14 cellular contexts compared by ENCODE assay signal in genomic region chr5:175821790-175822211, GRCh38. TPM values are rescaled to one million over a fixed set of nuclear protein-coding genes. Genes with fewer than 3 reads are reported as not detected.
DNase-seq lines count a peak whose midpoint lies in the region; ATAC-seq and TF ChIP-seq lines count a peak whose summit lies in the region.
"Had no signal": no experiment of that assay in that cellular context is flagged by ENCODE, and none has a peak within 500 bp of the region (broad histone marks: within the 10 kb centered on the region; RNA-seq: fewer than 3 reads in every experiment).

No MANE protein-coding gene starts in this region.

- H3K27ac Mint-ChIP-seq in activated T-cell treated with anti-CD3 and anti-CD28 coated beads, Interleukin-2, amount 50 U/mL, for 24 hours = peak overlapping the region; percentile 91
- H3K27ac Mint-ChIP-seq in T-helper 1 cell treated with Interleukin-12 subunit alpha and Interleukin-12 subunit beta and Interleukin-4 antibody, amounts not matched to agents 30 μg/mL and 1 μg/mL, for 36 hours = peak overlapping the region; percentile 9

- H3K4me3 ChIP-seq in ascending aorta = no peak overlapping the region

- peaks cover 19% of the 10 kb centered on the region for H3K4me1 Mint-ChIP-seq in activated T-cell treated with anti-CD3 and anti-CD28 coated beads, Interleukin-2, amount 50 U/mL, for 24 hours (ENCODE audit: low read depth)
- H3K4me1 Mint-ChIP-seq in T-helper 1 cell treated with Interleukin-12 subunit alpha and Interleukin-12 subunit beta and Interleukin-4 antibody, amounts not matched to agents 30 μg/mL and 1 μg/mL, for 36 hours (ENCODE audit: low read depth) = peaks cover 6% of the 10 kb centered on the region

- no peaks in the 10 kb centered on the region for H3K9me3 ChIP-seq in ascending aorta

- H3K36me3 Mint-ChIP-seq in activated T-cell treated with anti-CD3 and anti-CD28 coated beads, Interleukin-2, amount 50 U/mL, for 24 hours (ENCODE audit: low read depth) = no peaks in the 10 kb centered on the region
- H3K36me3 Mint-ChIP-seq in T-helper 1 cell treated with Interleukin-12 subunit alpha and Interleukin-12 subunit beta and Interleukin-4 antibody, amounts not matched to agents 30 μg/mL and 1 μg/mL, for 36 hours (ENCODE audit: low read depth) = no peaks in the 10 kb centered on the region

- DNase-seq in activated T-cell treated with anti-CD3 and anti-CD28 coated beads, Interleukin-2, amount 50 U/mL, for 24 hours = peak; percentile 37
- DNase-seq in activated T-cell treated with anti-CD3 and anti-CD28 coated beads for 4 hours (no peak), left cardiac atrium (no peak), germinal center (ENCODE audit: low spot score) (no peak), ascending aorta (ENCODE audit: low spot score in 2 of 2) (no peak)
- DNase-seq in stimulated activated CD8-positive, alpha-beta memory T cell treated with anti-CD3 and anti-CD28 coated beads, Interleukin-4, amount 100 ng/mL, for 48 hours = peak; percentile 50
- DNase-seq: GDM1, NCI-H1092 treated with DMSO at 0.1 percent for 48 hours, WERI-Rb-1 had no signal

- H3K27me3 ChIP-seq in ascending aorta = no peaks in the 10 kb centered on the region

- ATAC-seq in HG02870 (IDR thresholded peaks at IDR 0.05; ENCODE audit: unreplicated experiment) (peak; percentile 63), left cardiac atrium (no peak)

- H3K4me3 Mint-ChIP-seq in activated T-cell treated with anti-CD3 and anti-CD28 coated beads, Interleukin-2, amount 50 U/mL, for 24 hours = peak overlapping the region; percentile 13
- H3K4me3 Mint-ChIP-seq in T-helper 1 cell treated with Interleukin-12 subunit alpha and Interleukin-12 subunit beta and Interleukin-4 antibody, amounts not matched to agents 30 μg/mL and 1 μg/mL, for 36 hours = peak overlapping the region; percentile 1
- H3K4me3 Mint-ChIP-seq: neural crest cell had no signal

- intact Hi-C loops in left cardiac atrium (cut with DNase I) = no loop called here
- intact Hi-C loops in ascending aorta (cut with DNase I) = no loop called here

- H3K36me3 ChIP-seq in ascending aorta = no peaks in the 10 kb centered on the region

- TF ChIP-seq CTCF in ascending aorta (IDR thresholded peaks at IDR 0.05) = no peak

- no peaks in the 10 kb centered on the region for H3K9me3 Mint-ChIP-seq in activated T-cell treated with anti-CD3 and anti-CD28 coated beads, Interleukin-2, amount 50 U/mL, for 24 hours
- no peaks in the 10 kb centered on the region for H3K9me3 Mint-ChIP-seq in T-helper 1 cell treated with Interleukin-12 subunit alpha and Interleukin-12 subunit beta and Interleukin-4 antibody, amounts not matched to agents 30 μg/mL and 1 μg/mL, for 36 hours
- H3K9me3 Mint-ChIP-seq: neural crest cell had no signal

- peaks cover 45% of the 10 kb centered on the region for H3K27me3 Mint-ChIP-seq in activated T-cell treated with anti-CD3 and anti-CD28 coated beads, Interleukin-2, amount 50 U/mL, for 24 hours
- no peaks in the 10 kb centered on the region for H3K27me3 Mint-ChIP-seq in T-helper 1 cell treated with Interleukin-12 subunit alpha and Interleukin-12 subunit beta and Interleukin-4 antibody, amounts not matched to agents 30 μg/mL and 1 μg/mL, for 36 hours (ENCODE audit: low read depth)

- H3K4me1 ChIP-seq in ascending aorta = no peaks in the 10 kb centered on the region

- H3K27ac ChIP-seq in ascending aorta = no peak overlapping the region
- H3K27ac ChIP-seq: WERI-Rb-1 had no signal

RNA-seq across cellular contexts. Expression of gene CPLX2, which starts 49.6 kb away (rescaled TPM):
- total RNA-seq in left cardiac atrium (not detected), ascending aorta (not detected)
- total RNA-seq: epithelial cell of proximal tubule, OCI-LY7 had no signal

Comparison
In these comparisons a context has a peak if more than half of its experiments do, and no peak if none do; other contexts are left out.
1. DNase-seq: peak in activated T-cell treated with anti-CD3 and anti-CD28 coated beads, Interleukin-2, amount 50 U/mL, for 24 hours (single experiment) and stimulated activated CD8-positive, alpha-beta memory T cell treated with anti-CD3 and anti-CD28 coated beads, Interleukin-4, amount 100 ng/mL, for 48 hours (single experiment); none in activated T-cell treated with anti-CD3 and anti-CD28 coated beads for 4 hours (single experiment), left cardiac atrium (single experiment), germinal center (single experiment) and ascending aorta (0 of 2).